1 cellular context compared by ENCODE assay signal in the genomic region with DNA sequence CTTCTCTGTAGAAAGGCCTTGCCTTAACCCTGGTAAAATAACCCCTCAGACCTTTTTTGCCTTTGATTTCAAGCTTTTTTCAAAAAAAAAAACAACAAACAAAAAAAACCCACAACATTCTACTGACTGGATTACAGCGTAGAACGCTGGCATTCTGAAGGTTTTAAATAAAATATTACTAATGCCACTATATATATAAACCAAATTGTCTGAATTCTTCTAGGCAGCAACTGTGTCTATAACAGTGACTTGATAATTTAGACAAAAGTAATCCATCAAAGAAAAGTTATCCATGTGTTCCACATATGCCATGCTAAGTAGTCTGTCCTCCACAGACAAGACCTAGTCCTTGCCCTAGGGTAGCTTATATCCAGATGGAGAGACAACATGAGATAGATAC.
A peak's percentile ranks its signal among the peaks of the same experiment; 100 is the strongest.
TF ChIP-seq lines count a peak whose summit lies in the region.

No MANE protein-coding gene starts in this region.

TF ChIP-seq in K562, 482 proteins besides CTCF, POLR2A, EP300 and RAD21:
- TF ChIP-seq ZBTB17 (CRISPR knock-in tag; IDR thresholded peaks at IDR 0.05) (peak; percentile 44; the same call in 1 of the 2 replicates), ZNF12 (CRISPR knock-in tag; IDR thresholded peaks at IDR 0.05) (no peak)
